In genomic region chr7:36048141-36048901, GRCh38 we compare ENCODE assay signal across 11 cellular contexts.
A peak's percentile ranks its signal among the peaks of the same experiment; 100 is the strongest.
DNase-seq lines count a peak whose midpoint lies in the region; ATAC-seq, FAIRE-seq and TF ChIP-seq lines count a peak whose summit lies in the region.
"Had no signal": no experiment of that assay in that cellular context is flagged by ENCODE, and none has a peak within 500 bp of the region (broad histone marks: within the 10 kb centered on the region; RNA-seq: fewer than 3 reads in every experiment).

No MANE protein-coding gene starts in this region.

- peak overlapping the region; percentile 65 for H3K4me2 ChIP-seq in astrocyte (ENCODE audit: low read length)
- H3K4me2 ChIP-seq: BLaER1 had no signal

- H3K9ac ChIP-seq in astrocyte (ENCODE audit: low read length) = no peak overlapping the region
- H3K9ac ChIP-seq: BLaER1 had no signal

- H3K4me3 ChIP-seq in astrocyte (ENCODE audit: insufficient read depth, low read depth, low read length) (no peak overlapping the region), WERI-Rb-1 (ENCODE audit: low read depth, low read length) (no peak overlapping the region)
- H3K4me3 ChIP-seq: BLaER1, Peyer's patch had no signal

- FAIRE-seq in astrocyte (lab: Jason Lieb, UNC) = peak; percentile 54

- peak overlapping the region; percentile 36 for H2AFZ ChIP-seq in astrocyte (ENCODE audit: low read depth, low read length)

- H3K27me3 ChIP-seq in astrocyte (ENCODE audit: insufficient read depth, low read length) (no peaks in the 10 kb centered on the region), WERI-Rb-1 (ENCODE audit: insufficient read depth, low read depth, severe bottlenecking) (no peaks in the 10 kb centered on the region)
- H3K27me3 ChIP-seq: BLaER1, Peyer's patch had no signal

- intact Hi-C loops in Right ventricle myocardium inferior (cut with DNase I) = no loop called here
- intact Hi-C loops in cardiac septum (cut with DNase I) = loop anchor here (2.0 to 5.0 kb wide), 2 partner anchors 68 to 254 kb away; no protein-coding TSS in a partner anchor

- H4K20me1 ChIP-seq in astrocyte (ENCODE audit: insufficient read depth, low read length) = no peaks in the 10 kb centered on the region
- H4K20me1 ChIP-seq: BLaER1 had no signal

- no peak overlapping the region for H3K4me3 Mint-ChIP-seq in astrocyte (ENCODE audit: unreplicated experiment)
- H3K4me3 Mint-ChIP-seq: activated naive CD4-positive, alpha-beta T cell treated with anti-CD3 and anti-CD28 coated beads for 36 hours had no signal

- ATAC-seq in Right ventricle myocardium inferior = peak; percentile 69

- H3K36me3 ChIP-seq in astrocyte (ENCODE audit: insufficient read depth, low read length) = no peaks in the 10 kb centered on the region
- H3K36me3 ChIP-seq in WERI-Rb-1 = no peaks in the 10 kb centered on the region
- H3K36me3 ChIP-seq: BLaER1, Peyer's patch had no signal

- TF ChIP-seq CTCF in astrocyte (IDR thresholded peaks at IDR 0.05; ENCODE audit: insufficient read depth, low read depth, low read length) (no peak), WERI-Rb-1 (IDR thresholded peaks at IDR 0.05; ENCODE audit: low read depth, low read length) (no peak)

- DNase-seq in Right ventricle myocardium inferior (ENCODE audit: missing footprints) (no peak), cardiac septum (ENCODE audit: low spot score) (no peak), astrocyte (ENCODE audit: low read depth) (peak; percentile 90), iris pigment epithelial cell (ENCODE audit: low read depth) (peak; percentile 97), SW 1271 (lab: John Stamatoyannopoulos, UW) (no peak), WERI-Rb-1 (no peak)
- no peak for DNase-seq in stimulated activated CD4-positive, alpha-beta T cell treated with anti-CD3 and anti-CD28 coated beads, Interleukin-4, amount 100 ng/mL, for 1 hour
- no peak for DNase-seq in effector CD4-positive, alpha-beta T cell
- DNase-seq: activated naive CD4-positive, alpha-beta T cell treated with anti-CD3 and anti-CD28 coated beads for 36 hours; Peyer's patch had no signal

- H3K79me2 ChIP-seq in astrocyte (ENCODE audit: insufficient read depth, low read length) = no peaks in the 10 kb centered on the region

- H3K4me1 Mint-ChIP-seq in astrocyte (ENCODE audit: low read depth, unreplicated experiment) = peaks cover 9% of the 10 kb centered on the region

- H3K4me1 ChIP-seq in astrocyte (ENCODE audit: insufficient read depth, low read length) = peaks cover 14% of the 10 kb centered on the region

- no peaks in the 10 kb centered on the region for H3K9me3 Mint-ChIP-seq in astrocyte (ENCODE audit: unreplicated experiment)
- H3K9me3 Mint-ChIP-seq: activated naive CD4-positive, alpha-beta T cell treated with anti-CD3 and anti-CD28 coated beads for 36 hours had no signal

- H3K36me3 Mint-ChIP-seq in astrocyte (ENCODE audit: low read depth, unreplicated experiment) = no peaks in the 10 kb centered on the region

- H3K9me3 ChIP-seq in astrocyte (ENCODE audit: insufficient read depth, low read depth, low read length) (no peaks in the 10 kb centered on the region), WERI-Rb-1 (ENCODE audit: severe bottlenecking) (no peaks in the 10 kb centered on the region)
- H3K9me3 ChIP-seq: BLaER1, Peyer's patch had no signal

- H3K27ac ChIP-seq in astrocyte (ENCODE audit: low read depth, low read length) (no peak overlapping the region), WERI-Rb-1 (no peak overlapping the region; the same call in 1 of the 2 replicates)
- H3K27ac ChIP-seq: BLaER1 had no signal

- H3K27me3 Mint-ChIP-seq in astrocyte (ENCODE audit: low read depth, unreplicated experiment) = no peaks in the 10 kb centered on the region

- H3K27ac Mint-ChIP-seq in astrocyte (ENCODE audit: unreplicated experiment) = no peak overlapping the region
- H3K27ac Mint-ChIP-seq: activated naive CD4-positive, alpha-beta T cell treated with anti-CD3 and anti-CD28 coated beads for 36 hours had no signal

Comparison
In these comparisons a context has a peak if more than half of its experiments do, and no peak if none do; other contexts are left out.
1. DNase-seq: peak in astrocyte (single experiment) and iris pigment epithelial cell (single experiment); none in Right ventricle myocardium inferior (single experiment), cardiac septum (single experiment), stimulated activated CD4-positive, alpha-beta T cell treated with anti-CD3 and anti-CD28 coated beads, Interleukin-4, amount 100 ng/mL, for 1 hour (single experiment), SW 1271 (0 of 2), WERI-Rb-1 (single experiment) and effector CD4-positive, alpha-beta T cell (single experiment).